Comparison of ENCODE assay signal across 8 cellular contexts in genomic region chr16:86517652-86518258, GRCh38. TPM values are rescaled to one million over a fixed set of nuclear protein-coding genes. Genes with fewer than 3 reads are reported as not detected.
DNase-seq lines count a peak whose midpoint lies in the region; ATAC-seq and TF ChIP-seq lines count a peak whose summit lies in the region.

No MANE protein-coding gene starts in this region.

- ATAC-seq in right lobe of liver: peak; percentile 75 to 79 (median 78)
- no peak for ATAC-seq in GM18511 (IDR thresholded peaks at IDR 0.05; ENCODE audit: unreplicated experiment)
- no peak for ATAC-seq in GM19463 (IDR thresholded peaks at IDR 0.05; ENCODE audit: unreplicated experiment)

- H3K4me3 ChIP-seq in AG04450 (ENCODE audit: low read depth, low read length) (peak overlapping the region; percentile 98), colonic mucosa (no peak overlapping the region), right lobe of liver (no peak overlapping the region), tibial nerve (no peak overlapping the region)

- 7% methylated on average over 4 of the region's 17 CpGs for WGBS in right lobe of liver (ENCODE audit: insufficient coverage, low coverage, low lambda C conversion rate, missing lambda C conversion rate)
- WGBS in tibial nerve, 2 donors: 29 to 33% methylated on average over 10 to 13 of the region's 17 CpGs

- H3K9me3 ChIP-seq in AG04450 (ENCODE audit: control insufficient read depth, insufficient read depth, low read length): peaks cover 9% of the 10 kb centered on the region; the same call in 1 of the 2 replicates
- no peaks in the 10 kb centered on the region for H3K9me3 ChIP-seq in colonic mucosa
- no peaks in the 10 kb centered on the region for H3K9me3 ChIP-seq in right lobe of liver
- no peaks in the 10 kb centered on the region for H3K9me3 ChIP-seq in tibial nerve

- TF ChIP-seq CTCF in AG04450 (IDR thresholded peaks at IDR 0.05; ENCODE audit: low read depth, low read length) (peak; percentile 77), GM10266 (IDR thresholded peaks at IDR 0.05; ENCODE audit: control insufficient read depth, insufficient read depth, low read depth, missing control alignments) (peak; percentile 86), colonic mucosa (IDR thresholded peaks at IDR 0.05) (peak; percentile 53), right lobe of liver (IDR thresholded peaks at IDR 0.05) (peak; percentile 52 to 78 (median 62)), tibial nerve (IDR thresholded peaks at IDR 0.05) (peak; percentile 50 to 70 (median 63))

- H3K36me3 ChIP-seq in colonic mucosa (no peaks in the 10 kb centered on the region), right lobe of liver (no peaks in the 10 kb centered on the region), tibial nerve (no peaks in the 10 kb centered on the region)

- H3K4me1 ChIP-seq in colonic mucosa (no peaks in the 10 kb centered on the region), right lobe of liver (no peaks in the 10 kb centered on the region), tibial nerve (peaks cover 0 to 36% (median 3%) of the 10 kb centered on the region in 4 donors)

- TF ChIP-seq EP300 in tibial nerve (IDR thresholded peaks at IDR 0.05): no peak

- H3K9ac ChIP-seq in colonic mucosa (ENCODE audit: low read depth in 2 of 2, low read length in 2 of 2): peak overlapping the region in 1 of 2 donors; percentile 68

- POLR2A ChIA-PET in AG04450 (lab: Yijun Ruan, JAX): interaction anchor here (1.0 to 3.3 kb wide), 7 partner anchors 12 to 444 kb away, joined by 3 to 14 read pairs (median 5); no protein-coding TSS in a partner anchor

- CTCF ChIA-PET in AG04450 (lab: Charles Lee): interaction anchor here (0.8 to 3.3 kb wide), 17 partner anchors 10 to 716 kb away, joined by 3 to 36 read pairs (median 3); no protein-coding TSS in a partner anchor

- intact Hi-C loops in colonic mucosa (cut with DNase I): loop anchor here (2.0 to 10.0 kb wide), 2 partner anchors 177 to 323 kb away; no protein-coding TSS in a partner anchor
- intact Hi-C loops in right lobe of liver (cut with DNase I): loop anchor here (5.0 kb wide), 2 partner anchors 180 to 445 kb away; no protein-coding TSS in a partner anchor

- TF ChIP-seq POLR2A in right lobe of liver (IDR thresholded peaks at IDR 0.05) (no peak), tibial nerve (IDR thresholded peaks at IDR 0.05) (no peak)

- peak; percentile 70 for DNase-seq in AG04450 (ENCODE audit: low read depth, low spot score)
- peak; percentile 81 for DNase-seq in GM10266 (ENCODE audit: extremely low spot score)
- peak; percentile 49 for DNase-seq in OCI-M1 (lab: John Stamatoyannopoulos, UW)
- DNase-seq in colonic mucosa: peak; percentile 64
- DNase-seq in right lobe of liver: peak; percentile 64 to 73 (median 65)
- peak; percentile 37 to 49 for DNase-seq in tibial nerve (ENCODE audit: low spot score in 2 of 2)

- H3K27ac ChIP-seq in AG04450 (ENCODE audit: low read depth, low read length) (peak overlapping the region; percentile 91), colonic mucosa (peak overlapping the region; percentile 65), right lobe of liver (no peak overlapping the region), tibial nerve (peak overlapping the region in 1 of 4 donors; percentile 31)

- H3K27me3 ChIP-seq in AG04450 (ENCODE audit: control insufficient read depth, insufficient read depth, low read length) (no peaks in the 10 kb centered on the region), colonic mucosa (peaks cover 40% of the 10 kb centered on the region), right lobe of liver (peaks cover 0 to 28% of the 10 kb centered on the region in 2 donors), tibial nerve (peaks cover 3 to 94% of the 10 kb centered on the region in 2 donors)

RNA-seq across cellular contexts. Expression of gene FOXF1, which starts 7.4 kb away (rescaled TPM):
- 61.0 and 65.1 TPM in 2 replicates for polyA plus RNA-seq in AG04450 (2011; rRNA removed)
- 56.9 and 66.0 TPM in 2 replicates for polyA minus RNA-seq in AG04450 (2011; rRNA and poly(A)+ RNA removed)
- total RNA-seq in colonic mucosa: 10 to 100 TPM in 1 of 2 donors, 1 to 10 TPM in 1; 6.3 to 12.1 TPM
- 1 to 10 TPM in 5 of 6 experiments, under 1 TPM in 1; 0.58 to 1.6 (median 1.2) TPM for total RNA-seq in right lobe of liver
- total RNA-seq in tibial nerve: under 1 TPM in 1 of 4 donors, not detected in 3; 0.21 TPM

RNA-seq across cellular contexts. Expression of gene MTHFSD, which starts 37.3 kb away (rescaled TPM):
- 15.6 and 16.7 TPM in 2 replicates for polyA plus RNA-seq in AG04450 (2011; rRNA removed)
- polyA minus RNA-seq in AG04450 (2011; rRNA and poly(A)+ RNA removed): 22.9 and 23.5 TPM in 2 replicates
- total RNA-seq in colonic mucosa (10 to 100 TPM; 15.4 to 23.7 TPM), right lobe of liver (10 to 100 TPM in 2 of 6 experiments, 1 to 10 TPM in 4; 5.9 to 11.6 (median 9.0) TPM), tibial nerve (10 to 100 TPM; 22.7 to 40.8 (median 25.4) TPM)

RNA-seq across cellular contexts. Expression of gene FOXC2, which starts 48.9 kb away (rescaled TPM):
- 0.79 and 1.6 TPM in 2 replicates for polyA plus RNA-seq in AG04450 (2011; rRNA removed)
- 1.1 and 2.0 TPM in 2 replicates for polyA minus RNA-seq in AG04450 (2011; rRNA and poly(A)+ RNA removed)
- total RNA-seq in colonic mucosa: under 1 TPM; 0.11 to 0.22 TPM
- under 1 TPM in 1 of 6 experiments, not detected in 5; 0.20 TPM for total RNA-seq in right lobe of liver
- total RNA-seq in tibial nerve: 10 to 100 TPM in 3 of 4 donors, 1 to 10 TPM in 1; 9.3 to 18.2 (median 14.1) TPM

Comparison
In these comparisons a context has a peak if more than half of its experiments do, and no peak if none do; other contexts are left out.
1. H3K27ac ChIP-seq: peak in AG04450 (single experiment) and colonic mucosa (single experiment); none in right lobe of liver (0 of 3).
2. ATAC-seq: peak in right lobe of liver (4 of 4); none in GM18511 (single experiment) and GM19463 (single experiment).
3. RNA of gene FOXC2, which starts 48.9 kb away (total RNA-seq): 9.3 to 18.2 TPM in tibial nerve; 0.11 to 0.22 TPM in colonic mucosa and 0.20 TPM in right lobe of liver; every median in the first group is over 4 times any median in the second.
4. Peak in every context shown above with its lines, with median percentiles within 50 percentile points of each other: DNase-seq and CTCF ChIP-seq.